In genomic region chr3:53754325-53754724, GRCh38 we compare ENCODE assay signal across 15 cellular contexts.
DNase-seq lines count a peak whose midpoint lies in the region; ATAC-seq and TF ChIP-seq lines count a peak whose summit lies in the region.
"Had no signal": no experiment of that assay in that cellular context is flagged by ENCODE, and none has a peak within 500 bp of the region (broad histone marks: within the 10 kb centered on the region; RNA-seq: fewer than 3 reads in every experiment).

No MANE protein-coding gene starts in this region.

- TF ChIP-seq CTCF in left ventricle myocardium inferior (IDR thresholded peaks at IDR 0.05; ENCODE audit: borderline replicate concordance) (no peak), lower lobe of right lung (IDR thresholded peaks at IDR 0.05) (no peak)

- no peaks in the 10 kb centered on the region for H3K4me1 ChIP-seq in left ventricle myocardium inferior
- peaks cover 25% of the 10 kb centered on the region for H3K4me1 ChIP-seq in lower lobe of right lung
- peaks cover 12% of the 10 kb centered on the region for H3K4me1 ChIP-seq in thymus (ENCODE audit: control insufficient read depth, insufficient read depth, low read length)

- H3K4me3 Mint-ChIP-seq in activated T-helper 1 cell treated with anti-CD3 and anti-CD28 coated beads, Interleukin-12 subunit alpha, Interleukin-12 subunit beta, Interleukin-2, Interleukin-4 antibody, amounts not matched to agents 30 ng/mL and 10 ng/mL and 1 ng/mL, durations not matched to agents 14 hours and 24 hours and 36 hours, result peak overlapping the region; percentile 60
- H3K4me3 Mint-ChIP-seq: memory B cell had no signal

- 77% methylated on average over 9 of the region's 9 CpGs for WGBS in thymus

- no peaks in the 10 kb centered on the region for H3K9me3 ChIP-seq in left ventricle myocardium inferior (replicated peaks)
- H3K9me3 ChIP-seq in lower lobe of right lung, result no peaks in the 10 kb centered on the region
- H3K9me3 ChIP-seq in thymus (ENCODE audit: control insufficient read depth), result no peaks in the 10 kb centered on the region

- DNase-seq in Right ventricle myocardium inferior (ENCODE audit: missing footprints) (no peak), left ventricle myocardium inferior (no peak), lower lobe of right lung (no peak)
- DNase-seq in activated T-helper 1 cell treated with anti-CD3 and anti-CD28 coated beads, Interleukin-12 subunit alpha, Interleukin-12 subunit beta, Interleukin-2, Interleukin-4 antibody, amounts not matched to agents 30 ng/mL and 10 ng/mL and 1 ng/mL, durations not matched to agents 14 hours and 24 hours and 36 hours (ENCODE audit: low spot score), result no peak
- no peak for DNase-seq in central memory CD4-positive, alpha-beta T cell
- DNase-seq: activated naive CD8-positive, alpha-beta T cell treated with anti-CD3 and anti-CD28 coated beads, Interleukin-2, amount 10 ng/mL, durations not matched to agents 7 days and 5 days; Calu3; NCI-H146; NCI-H446; SIG-M5; T-helper 9 cell had no signal

- H3K27ac Mint-ChIP-seq in activated T-helper 1 cell treated with anti-CD3 and anti-CD28 coated beads, Interleukin-12 subunit alpha, Interleukin-12 subunit beta, Interleukin-2, Interleukin-4 antibody, amounts not matched to agents 30 ng/mL and 10 ng/mL and 1 ng/mL, durations not matched to agents 14 hours and 24 hours and 36 hours, result peak overlapping the region; percentile 56
- H3K27ac Mint-ChIP-seq: activated naive CD8-positive, alpha-beta T cell treated with anti-CD3 and anti-CD28 coated beads, Interleukin-2, amount 10 ng/mL, durations not matched to agents 7 days and 5 days; memory B cell had no signal

- H3K4me1 Mint-ChIP-seq in activated T-helper 1 cell treated with anti-CD3 and anti-CD28 coated beads, Interleukin-12 subunit alpha, Interleukin-12 subunit beta, Interleukin-2, Interleukin-4 antibody, amounts not matched to agents 30 ng/mL and 10 ng/mL and 1 ng/mL, durations not matched to agents 14 hours and 24 hours and 36 hours (ENCODE audit: low read depth), result peaks cover 37% of the 10 kb centered on the region

- H3K27ac ChIP-seq in left ventricle myocardium inferior (replicated peaks) (no peak overlapping the region), lower lobe of right lung (peak overlapping the region; percentile 51), thymus (ENCODE audit: low read depth) (peak overlapping the region; percentile 33)

- H3K36me3 ChIP-seq in left ventricle myocardium inferior (no peaks in the 10 kb centered on the region), lower lobe of right lung (peaks cover 2% of the 10 kb centered on the region), thymus (ENCODE audit: control insufficient read depth, insufficient read depth) (no peaks in the 10 kb centered on the region)

- peak; percentile 17 for ATAC-seq in Right ventricle myocardium inferior
- peak; percentile 41 to 61 for ATAC-seq in lower lobe of right lung
- ATAC-seq in HG02840 (IDR thresholded peaks at IDR 0.05; ENCODE audit: low FRiP score, unreplicated experiment), result no peak
- ATAC-seq in GM18870 (IDR thresholded peaks at IDR 0.05; ENCODE audit: unreplicated experiment), result no peak

- H3K27me3 ChIP-seq in left ventricle myocardium inferior (ENCODE audit: low read depth) (peaks cover 10% of the 10 kb centered on the region), lower lobe of right lung (ENCODE audit: low read depth) (no peaks in the 10 kb centered on the region), thymus (ENCODE audit: control insufficient read depth, insufficient read depth) (no peaks in the 10 kb centered on the region)

- peaks cover 3% of the 10 kb centered on the region for H3K27me3 Mint-ChIP-seq in activated T-helper 1 cell treated with anti-CD3 and anti-CD28 coated beads, Interleukin-12 subunit alpha, Interleukin-12 subunit beta, Interleukin-2, Interleukin-4 antibody, amounts not matched to agents 30 ng/mL and 10 ng/mL and 1 ng/mL, durations not matched to agents 14 hours and 24 hours and 36 hours (ENCODE audit: insufficient read depth)
- H3K27me3 Mint-ChIP-seq: memory B cell had no signal

- H3K4me3 ChIP-seq in left ventricle myocardium inferior, result no peak overlapping the region
- H3K4me3 ChIP-seq in lower lobe of right lung, result no peak overlapping the region
- no peak overlapping the region for H3K4me3 ChIP-seq in thymus (ENCODE audit: low read length)

- peaks cover 2% of the 10 kb centered on the region for H3K36me3 Mint-ChIP-seq in activated T-helper 1 cell treated with anti-CD3 and anti-CD28 coated beads, Interleukin-12 subunit alpha, Interleukin-12 subunit beta, Interleukin-2, Interleukin-4 antibody, amounts not matched to agents 30 ng/mL and 10 ng/mL and 1 ng/mL, durations not matched to agents 14 hours and 24 hours and 36 hours (ENCODE audit: low read depth)
- H3K36me3 Mint-ChIP-seq: activated naive CD8-positive, alpha-beta T cell treated with anti-CD3 and anti-CD28 coated beads, Interleukin-2, amount 10 ng/mL, durations not matched to agents 7 days and 5 days; memory B cell had no signal

- intact Hi-C loops in Right ventricle myocardium inferior (cut with DNase I), result no loop called here
- intact Hi-C loops in left ventricle myocardium inferior (cut with micrococcal nuclease), result no loop called here
- intact Hi-C loops in activated T-helper 1 cell treated with anti-CD3 and anti-CD28 coated beads, Interleukin-12 subunit alpha, Interleukin-12 subunit beta, Interleukin-2, Interleukin-4 antibody, amounts not matched to agents 30 ng/mL and 10 ng/mL and 1 ng/mL, durations not matched to agents 14 hours and 24 hours and 36 hours (cut with micrococcal nuclease), result loop anchor here (5.0 kb wide), 1 partner anchor 138 kb away; the partner anchor contains the start of gene SELENOK
- intact Hi-C loops in lower lobe of right lung (cut with DNase I), result no loop called here

- H3K9me3 Mint-ChIP-seq in activated T-helper 1 cell treated with anti-CD3 and anti-CD28 coated beads, Interleukin-12 subunit alpha, Interleukin-12 subunit beta, Interleukin-2, Interleukin-4 antibody, amounts not matched to agents 30 ng/mL and 10 ng/mL and 1 ng/mL, durations not matched to agents 14 hours and 24 hours and 36 hours, result no peaks in the 10 kb centered on the region
- H3K9me3 Mint-ChIP-seq: activated naive CD8-positive, alpha-beta T cell treated with anti-CD3 and anti-CD28 coated beads, Interleukin-2, amount 10 ng/mL, durations not matched to agents 7 days and 5 days; memory B cell had no signal

Comparison
In these comparisons a context has a peak if more than half of its experiments do, and no peak if none do; other contexts are left out.
1. ATAC-seq: peak in Right ventricle myocardium inferior (single experiment) and lower lobe of right lung (2 of 2); none in HG02840 (single experiment) and GM18870 (single experiment).